Comparison of ENCODE assay signal across 21 cellular contexts in the genomic region with DNA sequence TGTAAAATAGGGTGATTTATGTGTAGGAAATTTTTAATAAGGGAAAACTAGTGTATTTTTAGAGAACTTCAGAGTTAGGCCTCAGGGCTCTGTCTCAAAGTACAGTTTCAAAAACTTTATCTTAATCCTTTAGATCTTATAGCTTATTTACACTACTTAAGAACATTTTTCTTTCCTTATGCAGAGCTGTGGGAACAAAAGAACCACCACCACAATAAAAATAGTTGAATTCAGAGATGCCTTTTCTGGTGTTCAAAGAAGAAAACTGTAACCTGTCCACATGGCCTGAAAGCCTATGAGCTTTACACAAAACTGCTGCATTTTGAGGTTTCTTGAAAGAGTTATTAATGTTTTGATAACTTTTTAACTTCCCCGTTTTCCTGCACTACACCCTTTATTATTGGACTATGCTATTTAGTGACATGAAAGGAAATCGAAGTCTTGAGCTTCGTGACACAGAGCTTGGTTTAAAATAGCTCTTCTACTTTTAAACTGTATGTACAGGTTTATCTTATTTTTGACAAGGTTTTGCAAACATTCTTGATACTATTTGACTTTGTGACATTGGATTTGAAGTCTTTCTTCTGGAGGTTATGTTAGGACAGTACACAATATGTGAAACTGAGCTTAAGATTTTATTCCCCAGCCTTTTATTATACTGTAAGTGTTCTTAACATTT.
DNase-seq lines count a peak whose midpoint lies in the region; FAIRE-seq and TF ChIP-seq lines count a peak whose summit lies in the region.
"Had no signal": no experiment of that assay in that cellular context is flagged by ENCODE, and none has a peak within 500 bp of the region (broad histone marks: within the 10 kb centered on the region; RNA-seq: fewer than 3 reads in every experiment).

No MANE protein-coding gene starts in this region.

- POLR2A ChIA-PET in CD8-positive, alpha-beta memory T cell (lab: Charles Lee), result no interaction called here

- H3K9me3 Mint-ChIP-seq in CD8-positive, alpha-beta memory T cell, result peaks cover 3 to 13% (median 5%) of the 10 kb centered on the region in 5 donors

- H3K36me3 Mint-ChIP-seq in CD8-positive, alpha-beta memory T cell, result no peaks in the 10 kb centered on the region
- H3K36me3 Mint-ChIP-seq: CD14-positive monocyte had no signal

- H3K9me3 ChIP-seq in adipocyte (ENCODE audit: control insufficient read depth, low read length) (no peaks in the 10 kb centered on the region), osteoblast (ENCODE audit: low read depth, low read length) (no peaks in the 10 kb centered on the region)
- no peaks in the 10 kb centered on the region for H3K9me3 ChIP-seq in CD8-positive, alpha-beta memory T cell (ENCODE audit: low read length)
- H3K9me3 ChIP-seq: HAP-1 had no signal

- no peaks in the 10 kb centered on the region for H3K36me3 ChIP-seq in adipocyte (ENCODE audit: control insufficient read depth, insufficient read depth, low read length, severe bottlenecking)
- no peaks in the 10 kb centered on the region for H3K36me3 ChIP-seq in osteoblast (ENCODE audit: insufficient read depth, low read length)
- no peaks in the 10 kb centered on the region for H3K36me3 ChIP-seq in CD8-positive, alpha-beta memory T cell (ENCODE audit: insufficient read depth, low read length)
- H3K36me3 ChIP-seq: HAP-1 had no signal

- no peaks in the 10 kb centered on the region for H3K79me2 ChIP-seq in osteoblast (ENCODE audit: insufficient read depth, low read length)

- no peak overlapping the region for H3K4me3 Mint-ChIP-seq in CD8-positive, alpha-beta memory T cell
- H3K4me3 Mint-ChIP-seq: CD14-positive monocyte had no signal

- H3K27me3 ChIP-seq in adipocyte (replicated peaks; ENCODE audit: control insufficient read depth, insufficient read depth, low read length) (no peaks in the 10 kb centered on the region), osteoblast (ENCODE audit: insufficient read depth, low read length) (no peaks in the 10 kb centered on the region)
- H3K27me3 ChIP-seq in CD8-positive, alpha-beta memory T cell (ENCODE audit: insufficient read depth, low read length, poor library complexity, severe bottlenecking), result no peaks in the 10 kb centered on the region

- peak overlapping the region; percentile 76 for H2AFZ ChIP-seq in osteoblast (ENCODE audit: low read length)

- H3K27ac Mint-ChIP-seq in CD8-positive, alpha-beta memory T cell, result peak overlapping the region in 1 of 8 donors; percentile 23
- H3K27ac Mint-ChIP-seq: CD14-positive monocyte had no signal

- peak; percentile 60 for DNase-seq in adipocyte (ENCODE audit: low read depth)
- no peak for DNase-seq in osteoblast (ENCODE audit: insufficient read length, low spot score, missing footprints)
- DNase-seq in superior temporal gyrus (ENCODE audit: extremely low spot score), result peak; percentile 15
- DNase-seq in DMS153 (lab: John Stamatoyannopoulos, UW), result no peak
- DNase-seq in stimulated activated naive CD4-positive, alpha-beta T cell treated with Interleukin-2 at 50 U/mL for 16 hours (lab: John Stamatoyannopoulos, UW), result no peak
- no peak for DNase-seq in CD8-positive, alpha-beta memory T cell
- DNase-seq in LoVo (ENCODE audit: low spot score), result no peak
- DNase-seq: AML-193, NCI-H1105 treated with DMSO at 0.1 percent for 48 hours, NCI-H1694 treated with DMSO at 0.1 percent for 48 hours, NCI-H2227 treated with DMSO at 0.1 percent for 48 hours, NCI-H510A treated with DMSO at 0.1 percent for 48 hours, NCI-H774, OCI-M1, Right ventricle myocardium superior had no signal

- FAIRE-seq in endometrium (lab: Jason Lieb, UNC), result peak; percentile 82
- FAIRE-seq: GM12878, K562 had no signal

- H3K27me3 Mint-ChIP-seq in CD8-positive, alpha-beta memory T cell, result no peaks in the 10 kb centered on the region

- CTCF ChIA-PET in CD8-positive, alpha-beta memory T cell (lab: Charles Lee), result no interaction called here

- no peak overlapping the region for H3K9ac ChIP-seq in adipocyte (ENCODE audit: low read length)

- no peak for TF ChIP-seq CTCF in osteoblast (IDR thresholded peaks at IDR 0.05; ENCODE audit: extremely low read depth, low read depth, low read length)

- H3K4me2 ChIP-seq in osteoblast (ENCODE audit: insufficient read depth, low read length), result no peak overlapping the region

- no peak overlapping the region for H3K4me3 ChIP-seq in adipocyte (ENCODE audit: low read length)
- H3K4me3 ChIP-seq in osteoblast (ENCODE audit: insufficient read depth, low read length), result no peak overlapping the region
- no peak overlapping the region for H3K4me3 ChIP-seq in CD8-positive, alpha-beta memory T cell (ENCODE audit: low read length)
- H3K4me3 ChIP-seq: GM12878, HAP-1, K562, SK-N-MC had no signal

- H3K4me1 Mint-ChIP-seq in CD8-positive, alpha-beta memory T cell, result no peaks in the 10 kb centered on the region
- H3K4me1 Mint-ChIP-seq: CD14-positive monocyte had no signal

- no peaks in the 10 kb centered on the region for H3K4me1 ChIP-seq in adipocyte (ENCODE audit: control insufficient read depth, insufficient read depth, low read length)
- H3K4me1 ChIP-seq in osteoblast (ENCODE audit: insufficient read depth, low read length), result no peaks in the 10 kb centered on the region
- no peaks in the 10 kb centered on the region for H3K4me1 ChIP-seq in CD8-positive, alpha-beta memory T cell (ENCODE audit: insufficient read depth, low read length)

- no peak overlapping the region for H3K27ac ChIP-seq in osteoblast (ENCODE audit: low read depth, low read length)
- no peak overlapping the region for H3K27ac ChIP-seq in CD8-positive, alpha-beta memory T cell (ENCODE audit: low read depth, low read length)
- H3K27ac ChIP-seq: SK-N-MC had no signal

- no peaks in the 10 kb centered on the region for H4K20me1 ChIP-seq in osteoblast (ENCODE audit: insufficient read depth, low read length)

Comparison
In these comparisons a context has a peak if more than half of its experiments do, and no peak if none do; other contexts are left out.
1. DNase-seq: peak in adipocyte (single experiment) and superior temporal gyrus (single experiment); none in osteoblast (single experiment), DMS153 (single experiment), stimulated activated naive CD4-positive, alpha-beta T cell treated with Interleukin-2 at 50 U/mL for 16 hours (single experiment), CD8-positive, alpha-beta memory T cell (0 of 5) and LoVo (single experiment).